Comparison of ENCODE assay signal across 13 cellular contexts in genomic region chr4:80540785-80541469, GRCh38.
DNase-seq lines count a peak whose midpoint lies in the region; ATAC-seq and TF ChIP-seq lines count a peak whose summit lies in the region.
"Had no signal": no experiment of that assay in that cellular context is flagged by ENCODE, and none has a peak within 500 bp of the region (broad histone marks: within the 10 kb centered on the region; RNA-seq: fewer than 3 reads in every experiment).

No MANE protein-coding gene starts in this region.

- H3K18ac ChIP-seq in trophoblast cell (ENCODE audit: low read length): no peak overlapping the region

- no peak overlapping the region for H2AK5ac ChIP-seq in trophoblast cell (ENCODE audit: low read length)

- H3K4ac ChIP-seq in trophoblast cell (ENCODE audit: low read depth, low read length): no peak overlapping the region

- H3K36me3 Mint-ChIP-seq in CD8-positive, alpha-beta T cell: no peaks in the 10 kb centered on the region
- H3K36me3 Mint-ChIP-seq in activated B cell treated with CpG ODN at 0.5 μM for 24 hours (ENCODE audit: low read depth): no peaks in the 10 kb centered on the region
- H3K36me3 Mint-ChIP-seq: brain had no signal

- no peak overlapping the region for H3K27ac ChIP-seq in CD8-positive, alpha-beta T cell (ENCODE audit: low read depth, low read length)
- no peak overlapping the region for H3K27ac ChIP-seq in trophoblast cell (ENCODE audit: low read depth, low read length)
- H3K27ac ChIP-seq: thoracic aorta had no signal

- peaks cover 20% of the 10 kb centered on the region for H3K4me1 Mint-ChIP-seq in CD8-positive, alpha-beta T cell (ENCODE audit: low read depth)
- H3K4me1 Mint-ChIP-seq in activated B cell treated with CpG ODN at 0.5 μM for 24 hours: peaks cover 13% of the 10 kb centered on the region
- H3K4me1 Mint-ChIP-seq: brain had no signal

- peaks cover 12% of the 10 kb centered on the region for H3K4me1 ChIP-seq in CD8-positive, alpha-beta T cell (ENCODE audit: insufficient read depth, low read length)
- H3K4me1 ChIP-seq in trophoblast cell (ENCODE audit: control insufficient read depth in 1 of 2, insufficient read depth in 2 of 2, low read length in 2 of 2): no peaks in the 10 kb centered on the region

- H3K9me3 ChIP-seq in CD8-positive, alpha-beta T cell (ENCODE audit: low read length): no peaks in the 10 kb centered on the region
- no peaks in the 10 kb centered on the region for H3K9me3 ChIP-seq in trophoblast cell (ENCODE audit: insufficient read depth, low read depth, low read length)
- H3K9me3 ChIP-seq: thoracic aorta had no signal

- POLR2A ChIA-PET in CD8-positive, alpha-beta T cell (lab: Charles Lee): no interaction called here
- POLR2A ChIA-PET in activated B cell treated with CpG ODN at 0.5 μM for 24 hours (lab: Charles Lee): no interaction called here

- no peak overlapping the region for H3K4me3 Mint-ChIP-seq in CD8-positive, alpha-beta T cell
- no peak overlapping the region for H3K4me3 Mint-ChIP-seq in activated B cell treated with CpG ODN at 0.5 μM for 24 hours
- H3K4me3 Mint-ChIP-seq: brain; T-helper 1 cell treated with Interleukin-12 subunit alpha and Interleukin-12 subunit beta and Interleukin-4 antibody, amounts not matched to agents 30 μg/mL and 1 μg/mL, for 36 hours had no signal

- intact Hi-C loops in CD8-positive, alpha-beta T cell (cut with DNase I, micrococcal nuclease): loop anchor here in 1 of 2 experiments (5.0 kb wide), 1 partner anchor 174 kb away; no protein-coding TSS in a partner anchor
- intact Hi-C loops in activated B cell treated with CpG ODN at 0.5 μM for 24 hours (cut with micrococcal nuclease): loop anchor here (1.0 to 5.0 kb wide), 4 partner anchors 9 to 501 kb away; no protein-coding TSS in a partner anchor

- H3K27me3 ChIP-seq in CD8-positive, alpha-beta T cell (ENCODE audit: insufficient read depth, low read length): no peaks in the 10 kb centered on the region
- no peaks in the 10 kb centered on the region for H3K27me3 ChIP-seq in trophoblast cell (ENCODE audit: insufficient read depth, low read length)

- H3K9ac ChIP-seq in trophoblast cell (ENCODE audit: low read length): no peak overlapping the region

- H4K12ac ChIP-seq in trophoblast cell (ENCODE audit: low read depth, low read length): no peak overlapping the region

- H2BK120ac ChIP-seq in trophoblast cell (ENCODE audit: insufficient read depth, low read length, poor library complexity): no peak overlapping the region

- H2BK5ac ChIP-seq in trophoblast cell (ENCODE audit: low read depth, low read length, poor library complexity): no peak overlapping the region

- H2BK12ac ChIP-seq in trophoblast cell (ENCODE audit: low read length): no peak overlapping the region

- WGBS in trophoblast cell (ENCODE audit: extremely low coverage, insufficient coverage, insufficient read length): no CpG with 5 or more reads among the region's 5 CpGs

- TF ChIP-seq CTCF in CD8-positive, alpha-beta T cell (IDR thresholded peaks at IDR 0.05): no peak
- no peak for TF ChIP-seq CTCF in activated B cell treated with CpG ODN at 0.5 μM for 24 hours (IDR thresholded peaks at IDR 0.05)

- H3K14ac ChIP-seq in trophoblast cell (ENCODE audit: low read length): no peak overlapping the region

- H2AFZ ChIP-seq in trophoblast cell (ENCODE audit: insufficient read depth, low read length, poor library complexity): no peak overlapping the region

- no peak overlapping the region for H3K27ac Mint-ChIP-seq in CD8-positive, alpha-beta T cell
- no peak overlapping the region for H3K27ac Mint-ChIP-seq in activated B cell treated with CpG ODN at 0.5 μM for 24 hours
- H3K27ac Mint-ChIP-seq: brain; T-helper 1 cell treated with Interleukin-12 subunit alpha and Interleukin-12 subunit beta and Interleukin-4 antibody, amounts not matched to agents 30 μg/mL and 1 μg/mL, for 36 hours had no signal

- H3K4me2 ChIP-seq in trophoblast cell (ENCODE audit: low read length): no peak overlapping the region

- H3K23ac ChIP-seq in trophoblast cell (ENCODE audit: low read length): no peak overlapping the region

- no peak overlapping the region for H3K4me3 ChIP-seq in CD8-positive, alpha-beta T cell (ENCODE audit: low read depth, low read length)
- no peak overlapping the region for H3K4me3 ChIP-seq in trophoblast cell (ENCODE audit: low read depth, low read length)
- H3K4me3 ChIP-seq: thoracic aorta had no signal

- H4K91ac ChIP-seq in trophoblast cell (ENCODE audit: low read depth, low read length): no peak overlapping the region

- no peak for DNase-seq in CD8-positive, alpha-beta T cell
- peak; percentile 1 for DNase-seq in GM19238 (ENCODE audit: insufficient read length, low spot score)
- DNase-seq in activated B cell treated with CpG ODN at 0.5 μM for 24 hours: no peak
- DNase-seq in stimulated activated CD4-positive, alpha-beta T cell treated with anti-CD3 and anti-CD28 coated beads, Interleukin-2, amount 100 ng/mL, for 24 hours: no peak
- DNase-seq in trophoblast cell: no peak
- DNase-seq in NCI-H146 treated with DMSO at 0.1 percent for 48 hours (lab: John Stamatoyannopoulos, UW; ENCODE audit: unreplicated experiment): no peak
- no peak for DNase-seq in GF-D8 (lab: John Stamatoyannopoulos, UW)
- DNase-seq: DMS 273 treated with DMSO at 0.1 percent for 48 hours, KG1 had no signal

- H3K9me3 Mint-ChIP-seq in CD8-positive, alpha-beta T cell: no peaks in the 10 kb centered on the region
- H3K9me3 Mint-ChIP-seq in activated B cell treated with CpG ODN at 0.5 μM for 24 hours: no peaks in the 10 kb centered on the region
- H3K9me3 Mint-ChIP-seq: brain; T-helper 1 cell treated with Interleukin-12 subunit alpha and Interleukin-12 subunit beta and Interleukin-4 antibody, amounts not matched to agents 30 μg/mL and 1 μg/mL, for 36 hours had no signal

- no peaks in the 10 kb centered on the region for H3K79me2 ChIP-seq in trophoblast cell (ENCODE audit: control insufficient read depth, insufficient read depth, low read length, poor library complexity)

- CTCF ChIA-PET in CD8-positive, alpha-beta T cell (lab: Charles Lee): no interaction called here
- CTCF ChIA-PET in activated B cell treated with CpG ODN at 0.5 μM for 24 hours (lab: Charles Lee): no interaction called here

- no peaks in the 10 kb centered on the region for H3K36me3 ChIP-seq in CD8-positive, alpha-beta T cell (ENCODE audit: insufficient read depth, low read length)
- no peaks in the 10 kb centered on the region for H3K36me3 ChIP-seq in trophoblast cell (ENCODE audit: control insufficient read depth in 1 of 2, insufficient read depth in 2 of 2, low read length in 2 of 2)
- H3K36me3 ChIP-seq: thoracic aorta had no signal

- peak; percentile 48 for ATAC-seq in CD8-positive, alpha-beta T cell
- ATAC-seq in HG02943 (IDR thresholded peaks at IDR 0.05; ENCODE audit: low read depth, unreplicated experiment) (peak; percentile 76), activated B cell treated with CpG ODN at 0.5 μM for 24 hours (ENCODE audit: low read depth) (peak; percentile 84)

- H4K8ac ChIP-seq in trophoblast cell (ENCODE audit: low read depth, low read length): no peak overlapping the region

- no peaks in the 10 kb centered on the region for H3K79me1 ChIP-seq in trophoblast cell (ENCODE audit: low read length)

- peaks cover 2% of the 10 kb centered on the region for H3K27me3 Mint-ChIP-seq in CD8-positive, alpha-beta T cell (ENCODE audit: low read depth)
- peaks cover 7% of the 10 kb centered on the region for H3K27me3 Mint-ChIP-seq in activated B cell treated with CpG ODN at 0.5 μM for 24 hours
- H3K27me3 Mint-ChIP-seq: brain had no signal
